15 cellular contexts compared by ENCODE assay signal in genomic region chr9:20189871-20190270, GRCh38.
"Had no signal": no experiment of that assay in that cellular context is flagged by ENCODE, and none has a peak within 500 bp of the region (broad histone marks: within the 10 kb centered on the region; RNA-seq: fewer than 3 reads in every experiment).

No MANE protein-coding gene starts in this region.

- H3K4me3 ChIP-seq: esophagus squamous epithelium, left ventricle myocardium inferior had no signal

- H3K27me3 ChIP-seq: brain microvascular endothelial cell, esophagus squamous epithelium had no signal

- H3K9me3 ChIP-seq: esophagus squamous epithelium had no signal

- ATAC-seq: activated CD8-positive, alpha-beta memory T cell treated with anti-CD3 and anti-CD28 coated beads, Interleukin-2, amount 10 ng/mL, durations not matched to agents 7 days and 5 days; foreskin keratinocyte had no signal

- H3K36me3 ChIP-seq: brain microvascular endothelial cell, esophagus squamous epithelium, left ventricle myocardium inferior had no signal

- DNase-seq: activated CD4-positive, alpha-beta T cell treated with anti-CD3 and anti-CD28 coated beads, Interleukin-2, amount 50 U/mL, for 48 hours; activated CD4-positive, CD25-positive, alpha-beta regulatory T cell treated with anti-CD3 and anti-CD28 coated beads, Interleukin-2, amount 50 U/mL, for 72 hours; activated CD8-positive, alpha-beta memory T cell treated with anti-CD3 and anti-CD28 coated beads, Interleukin-2, amount 10 ng/mL, durations not matched to agents 7 days and 5 days; activated effector memory CD4-positive, alpha-beta T cell treated with anti-CD3 and anti-CD28 coated beads, Interleukin-2, amount 50 U/mL, for 16 hours; activated T-cell treated with anti-CD3 and anti-CD28 coated beads, Interleukin-2, amount 50 U/mL, for 24 hours; amygdala; brain microvascular endothelial cell; cerebellar nuclear complex; dermis blood vessel endothelial cell; esophagus squamous epithelium; foreskin keratinocyte; head of caudate nucleus; left ventricle myocardium inferior; stimulated activated CD4-positive, alpha-beta T cell treated with anti-CD3 and anti-CD28 coated beads, Interleukin-4, amount 100 ng/mL, for 4 hours had no signal

- H3K9ac ChIP-seq: parathyroid adenoma had no signal

- H3K4me1 ChIP-seq: esophagus squamous epithelium, foreskin keratinocyte, left ventricle myocardium inferior, parathyroid adenoma had no signal
